9 cellular contexts compared by ENCODE assay signal in genomic region chrX:102155806-102156179, GRCh38. TPM values are rescaled to one million over a fixed set of nuclear protein-coding genes. Genes with fewer than 3 reads are reported as not detected.
A peak's percentile ranks its signal among the peaks of the same experiment; 100 is the strongest.
DNase-seq lines count a peak whose midpoint lies in the region; ATAC-seq and TF ChIP-seq lines count a peak whose summit lies in the region.
"Had no signal": no experiment of that assay in that cellular context is flagged by ENCODE, and none has a peak within 500 bp of the region (broad histone marks: within the 10 kb centered on the region; RNA-seq: fewer than 3 reads in every experiment).

BEX5 (minus strand) TSS chrX:102155977; CDS start chrX:102154265, 1,712 bp downstream.

- TF ChIP-seq POLR2A in ovary (IDR thresholded peaks at IDR 0.05) (peak; percentile 55), uterus (IDR thresholded peaks at IDR 0.05) (peak; percentile 67 to 69)

- H3K27ac ChIP-seq in ovary (peak within 1 kb of the TSS; percentile 62 to 65), uterus (peak within 1 kb of the TSS; percentile 12 to 69)

- peak; percentile 91 for ATAC-seq in HG03196 (IDR thresholded peaks at IDR 0.05; ENCODE audit: unreplicated experiment)

- H3K27me3 ChIP-seq in ovary (no peaks in the 10 kb centered on the region), uterus (no peaks in the 10 kb centered on the region)

- intact Hi-C loops in head of caudate nucleus (cut with DNase I) (no loop called here), ovary (cut with DNase I) (no loop called here), uterus (cut with DNase I; ENCODE audit: low total_unique reads) (no loop called here)

- H3K9me3 ChIP-seq in ovary (no peaks in the 10 kb centered on the region), uterus (no peaks in the 10 kb centered on the region)

- H3K4me3 ChIP-seq in ovary, result peak within 1 kb of the TSS; percentile 35
- peak within 1 kb of the TSS; percentile 29 to 40 for H3K4me3 ChIP-seq in uterus

- TF ChIP-seq CTCF in ovary (IDR thresholded peaks at IDR 0.05) (no peak), uterus (IDR thresholded peaks at IDR 0.05) (no peak)

- DNase-seq in NCI-H345 (lab: John Stamatoyannopoulos, UW) (peak; percentile 32), NCI-H345 treated with DMSO at 0.1 percent for 48 hours (lab: John Stamatoyannopoulos, UW; ENCODE audit: unreplicated experiment) (no peak), NOMO-1 (lab: John Stamatoyannopoulos, UW; ENCODE audit: unreplicated experiment in 2 of 2) (peak; percentile 22 to 37), head of caudate nucleus (peak; percentile 9 to 83 (median 64)), ovary (peak; percentile 65 to 70 (median 67)), uterus (peak; percentile 62 to 65)
- DNase-seq in activated gamma-delta T cell treated with anti-CD3 and anti-CD28 coated beads, Interleukin-2, amount 50 U/mL, for 16 hours (ENCODE audit: low read depth), result peak; percentile 30

- no peaks in the 10 kb centered on the region for H3K36me3 ChIP-seq in ovary
- no peaks in the 10 kb centered on the region for H3K36me3 ChIP-seq in uterus

- H3K4me1 ChIP-seq in ovary (ENCODE audit: insufficient read depth) (no peaks in the 10 kb centered on the region), uterus (no peaks in the 10 kb centered on the region)

- WGBS in ovary, 3 donors, result 19 to 32% (median 24%) methylated on average over 15 of the region's 15 CpGs

- TF ChIP-seq EP300 in ovary (IDR thresholded peaks at IDR 0.05), result no peak

RNA-seq across cellular contexts. Expression of gene BEX5, which starts in this region (rescaled TPM):
- total RNA-seq in ovary, result 10 to 100 TPM in 6 of 7 donors, 1 to 10 TPM in 1; 6.3 to 15.4 (median 12.7) TPM
- polyA plus RNA-seq in ovary, result 10 to 100 TPM; 13.5 to 15.0 TPM
- total RNA-seq in uterus, result 10 to 100 TPM in 1 of 4 donors, 1 to 10 TPM in 3; 3.8 to 38.2 (median 5.8) TPM
- polyA plus RNA-seq: AG04450 had no signal
